In genomic region chr2:10847008-10847407, GRCh38 we compare ENCODE assay signal across 12 cellular contexts.
"Had no signal": no experiment of that assay in that cellular context is flagged by ENCODE, and none has a peak within 500 bp of the region (broad histone marks: within the 10 kb centered on the region; RNA-seq: fewer than 3 reads in every experiment).

No MANE protein-coding gene starts in this region.

- H3K4me3 ChIP-seq: colonic mucosa, mucosa of descending colon, prostate gland, skin epidermis, tibial nerve had no signal

- H3K27ac Mint-ChIP-seq: activated CD4-positive, alpha-beta memory T cell treated with anti-CD3 and anti-CD28 coated beads, Interleukin-2, amount 10 ng/mL, durations not matched to agents 7 days and 5 days; activated CD4-positive, alpha-beta T cell treated with anti-CD3 and anti-CD28 coated beads for 36 hours; activated naive CD8-positive, alpha-beta T cell treated with anti-CD3 and anti-CD28 coated beads, Interleukin-2, amount 50 U/mL, for 24 hours; natural killer cell had no signal

- H3K4me1 Mint-ChIP-seq: activated CD4-positive, alpha-beta memory T cell treated with anti-CD3 and anti-CD28 coated beads, Interleukin-2, amount 10 ng/mL, durations not matched to agents 7 days and 5 days; activated CD4-positive, alpha-beta T cell treated with anti-CD3 and anti-CD28 coated beads for 36 hours; activated naive CD8-positive, alpha-beta T cell treated with anti-CD3 and anti-CD28 coated beads, Interleukin-2, amount 50 U/mL, for 24 hours; natural killer cell had no signal

- H3K36me3 ChIP-seq: colonic mucosa, prostate gland, tibial nerve had no signal

- ATAC-seq: activated CD4-positive, alpha-beta T cell treated with anti-CD3 and anti-CD28 coated beads for 36 hours; activated naive CD8-positive, alpha-beta T cell treated with anti-CD3 and anti-CD28 coated beads, Interleukin-2, amount 50 U/mL, for 24 hours; mucosa of descending colon; natural killer cell had no signal

- H3K4me3 Mint-ChIP-seq: activated CD4-positive, alpha-beta memory T cell treated with anti-CD3 and anti-CD28 coated beads, Interleukin-2, amount 10 ng/mL, durations not matched to agents 7 days and 5 days; activated CD4-positive, alpha-beta T cell treated with anti-CD3 and anti-CD28 coated beads for 36 hours; activated naive CD8-positive, alpha-beta T cell treated with anti-CD3 and anti-CD28 coated beads, Interleukin-2, amount 50 U/mL, for 24 hours; natural killer cell had no signal

- DNase-seq: activated CD4-positive, alpha-beta memory T cell treated with anti-CD3 and anti-CD28 coated beads, Interleukin-2, amount 10 ng/mL, durations not matched to agents 7 days and 5 days; activated CD4-positive, alpha-beta T cell treated with anti-CD3 and anti-CD28 coated beads for 36 hours; activated naive CD8-positive, alpha-beta T cell treated with anti-CD3 and anti-CD28 coated beads, Interleukin-2, amount 50 U/mL, for 24 hours; colonic mucosa; effector CD4-positive, alpha-beta T cell; mucosa of descending colon; natural killer cell; SW 1271 had no signal

- H3K36me3 Mint-ChIP-seq: natural killer cell had no signal

- H3K27ac ChIP-seq: colonic mucosa, skin epidermis, tibial nerve, VCaP had no signal

- H3K9me3 ChIP-seq: colonic mucosa, prostate gland had no signal

- H3K27me3 ChIP-seq: colonic mucosa, tibial nerve had no signal

- H3K27me3 Mint-ChIP-seq: activated naive CD8-positive, alpha-beta T cell treated with anti-CD3 and anti-CD28 coated beads, Interleukin-2, amount 50 U/mL, for 24 hours had no signal

- H3K4me1 ChIP-seq: colonic mucosa, prostate gland, tibial nerve had no signal
